In genomic region chr14:102317564-102318248, GRCh38 we compare ENCODE assay signal across 1 cellular context.
TF ChIP-seq lines count a peak whose summit lies in the region.

No MANE protein-coding gene starts in this region.

TF ChIP-seq in HCT116, 20 proteins besides CTCF, POLR2A, EP300 and RAD21:
- TF ChIP-seq, protein P1, sequence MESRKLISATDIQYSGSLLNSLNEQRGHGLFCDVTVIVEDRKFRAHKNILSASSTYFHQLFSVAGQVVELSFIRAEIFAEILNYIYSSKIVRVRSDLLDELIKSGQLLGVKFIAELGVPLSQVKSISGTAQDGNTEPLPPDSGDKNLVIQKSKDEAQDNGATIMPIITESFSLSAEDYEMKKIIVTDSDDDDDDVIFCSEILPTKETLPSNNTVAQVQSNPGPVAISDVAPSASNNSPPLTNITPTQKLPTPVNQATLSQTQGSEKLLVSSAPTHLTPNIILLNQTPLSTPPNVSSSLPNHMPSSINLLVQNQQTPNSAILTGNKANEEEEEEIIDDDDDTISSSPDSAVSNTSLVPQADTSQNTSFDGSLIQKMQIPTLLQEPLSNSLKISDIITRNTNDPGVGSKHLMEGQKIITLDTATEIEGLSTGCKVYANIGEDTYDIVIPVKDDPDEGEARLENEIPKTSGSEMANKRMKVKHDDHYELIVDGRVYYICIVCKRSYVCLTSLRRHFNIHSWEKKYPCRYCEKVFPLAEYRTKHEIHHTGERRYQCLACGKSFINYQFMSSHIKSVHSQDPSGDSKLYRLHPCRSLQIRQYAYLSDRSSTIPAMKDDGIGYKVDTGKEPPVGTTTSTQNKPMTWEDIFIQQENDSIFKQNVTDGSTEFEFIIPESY (IDR thresholded peaks at IDR 0.05; ENCODE audit: extremely low read depth, insufficient replicate concordance, low read length) = no peak
- peak; percentile 68 for TF ChIP-seq YY1 (IDR thresholded peaks at IDR 0.05; ENCODE audit: extremely low read depth, insufficient replicate concordance, low read depth, low read length)
- no peak for TF ChIP-seq CEBPB (IDR thresholded peaks at IDR 0.05; ENCODE audit: low read depth)
- TF ChIP-seq ZFX (IDR thresholded peaks at IDR 0.05) = 0 out of 2 replicates have a peak, but pooled peaks have one; percentile 17
